In genomic region chr11:121466063-121466794, GRCh38 we compare ENCODE assay signal across 8 cellular contexts. TPM values are rescaled to one million over a fixed set of nuclear protein-coding genes. Genes with fewer than 3 reads are reported as not detected.
A peak's percentile ranks its signal among the peaks of the same experiment; 100 is the strongest.
DNase-seq lines count a peak whose midpoint lies in the region; ATAC-seq and TF ChIP-seq lines count a peak whose summit lies in the region.

No MANE protein-coding gene starts in this region.

- peaks cover 8 to 15% of the 10 kb centered on the region in 2 donors for H3K4me1 ChIP-seq in lung (ENCODE audit: control insufficient read depth in 2 of 2, insufficient read depth in 2 of 2, low read length in 2 of 2)

- ATAC-seq in lung (ENCODE audit: insufficient read depth, low FRiP score) (peak; percentile 54), GM18858 (IDR thresholded peaks at IDR 0.05; ENCODE audit: unreplicated experiment) (no peak)
- ATAC-seq in stimulated activated naive CD8-positive, alpha-beta T cell treated with anti-CD3 and anti-CD28 coated beads, Interleukin-15, Interleukin-2, amounts not matched to agents 100 U/mL and 50 U/mL, for 24 hours, result peak; percentile 16

- TF ChIP-seq CTCF in dorsolateral prefrontal cortex (IDR thresholded peaks at IDR 0.05 in 54 of 56, conservative IDR thresholded peaks at IDR 0.05 in 2 of 56; ENCODE audit: low read depth in 1 of 56, partially characterized antibody in 56 of 56) (no peak), lung (IDR thresholded peaks at IDR 0.05; ENCODE audit: control extremely low read depth, extremely low read depth) (no peak)

- no peaks in the 10 kb centered on the region for H3K9me3 ChIP-seq in lung (ENCODE audit: control insufficient read depth in 2 of 2, insufficient read depth in 1 of 2, low read length in 1 of 2)

- H3K27me3 ChIP-seq in dorsolateral prefrontal cortex (no peaks in the 10 kb centered on the region), lung (ENCODE audit: control insufficient read depth, insufficient read depth) (no peaks in the 10 kb centered on the region)

- H3K36me3 ChIP-seq in lung (ENCODE audit: control insufficient read depth in 2 of 2, insufficient read depth in 2 of 2, low read length in 2 of 2), result no peaks in the 10 kb centered on the region

- DNase-seq in EH (ENCODE audit: low read depth) (peak; percentile 98), NAMALWA (ENCODE audit: low spot score) (peak; percentile 18), T1000 (lab: John Stamatoyannopoulos, UW) (peak; percentile 81), dorsolateral prefrontal cortex (peak; percentile 71 to 95 (median 87)), lung (ENCODE audit: low spot score) (peak; percentile 88), midbrain (lab: John Stamatoyannopoulos, UW) (no peak)
- peak; percentile 70 for DNase-seq in stimulated activated naive CD8-positive, alpha-beta T cell treated with anti-CD3 and anti-CD28 coated beads, Interleukin-15, Interleukin-2, amounts not matched to agents 100 U/mL and 50 U/mL, for 24 hours

- intact Hi-C loops in dorsolateral prefrontal cortex (cut with DNase I), result loop anchor here in 1 of 2 donors (1.0 kb wide), 1 partner anchor 13 kb away; no protein-coding TSS in a partner anchor

- 41 to 42% methylated on average over 8 of the region's 8 CpGs for WGBS in lung, 2 donors

- peak overlapping the region; percentile 0 to 95 (median 84) for H3K27ac ChIP-seq in dorsolateral prefrontal cortex
- no peak overlapping the region for H3K27ac ChIP-seq in lung (ENCODE audit: low read depth in 1 of 2, low read length in 1 of 2)

- peak overlapping the region in 21 of 59 donors; percentile 0 to 47 (median 17) for H3K4me3 ChIP-seq in dorsolateral prefrontal cortex
- no peak overlapping the region for H3K4me3 ChIP-seq in lung

RNA-seq across cellular contexts. Expression of gene SORL1, which starts 14.1 kb away (rescaled TPM):
- total RNA-seq in dorsolateral prefrontal cortex, result 100 to 1,000 TPM; 181 to 321 (median 250) TPM
- 10 to 100 TPM; 61.7 to 67.0 TPM for total RNA-seq in lung
- polyA plus RNA-seq in lung, result 10 to 100 TPM in 1 of 2 donors, 1 to 10 TPM in 1; 1.9 to 36.6 TPM

Comparison
In these comparisons a context has a peak if more than half of its experiments do, and no peak if none do; other contexts are left out.
1. H3K27ac ChIP-seq: peak in dorsolateral prefrontal cortex (59 of 59); none in lung (0 of 2).